In genomic region chr11:65545853-65546216, GRCh38 we compare ENCODE assay signal across 9 cellular contexts. TPM values are rescaled to one million over a fixed set of nuclear protein-coding genes. Genes with fewer than 3 reads are reported as not detected.
DNase-seq lines count a peak whose midpoint lies in the region; ATAC-seq, FAIRE-seq and TF ChIP-seq lines count a peak whose summit lies in the region.
"Had no signal": no experiment of that assay in that cellular context is flagged by ENCODE, and none has a peak within 500 bp of the region (broad histone marks: within the 10 kb centered on the region; RNA-seq: fewer than 3 reads in every experiment).

No MANE protein-coding gene starts in this region.

- no peaks in the 10 kb centered on the region for H3K27me3 ChIP-seq in mammary epithelial cell (ENCODE audit: insufficient read depth, low read length)
- H3K27me3 ChIP-seq in astrocyte (ENCODE audit: insufficient read depth, low read length) = no peaks in the 10 kb centered on the region
- H3K27me3 ChIP-seq in lower lobe of right lung (ENCODE audit: low read depth) = no peaks in the 10 kb centered on the region

- H2AFZ ChIP-seq in mammary epithelial cell (ENCODE audit: low read depth, low read length) = no peak overlapping the region
- H2AFZ ChIP-seq in astrocyte (ENCODE audit: low read depth, low read length) = no peak overlapping the region

- peaks cover 2% of the 10 kb centered on the region for H3K36me3 ChIP-seq in mammary epithelial cell (ENCODE audit: insufficient read depth, low read length)
- H3K36me3 ChIP-seq in astrocyte (ENCODE audit: insufficient read depth, low read length) = peaks cover 16% of the 10 kb centered on the region
- H3K36me3 ChIP-seq in lower lobe of right lung = peaks cover 28% of the 10 kb centered on the region

- intact Hi-C loops in MCF 10A (cut with micrococcal nuclease) = no loop called here
- intact Hi-C loops in mammary epithelial cell (cut with micrococcal nuclease) = no loop called here
- intact Hi-C loops in lower lobe of right lung (cut with DNase I) = no loop called here

- H3K4me2 ChIP-seq in mammary epithelial cell (ENCODE audit: insufficient read depth, low read depth, low read length) (no peak overlapping the region), astrocyte (ENCODE audit: low read length) (no peak overlapping the region)

- no peaks in the 10 kb centered on the region for H4K20me1 ChIP-seq in mammary epithelial cell (ENCODE audit: insufficient read depth, low read length)
- peaks cover 75% of the 10 kb centered on the region for H4K20me1 ChIP-seq in astrocyte (ENCODE audit: insufficient read depth, low read length)

- H3K4me1 ChIP-seq in mammary epithelial cell (ENCODE audit: insufficient read depth, low read length) = peaks cover 17% of the 10 kb centered on the region
- H3K4me1 ChIP-seq in astrocyte (ENCODE audit: insufficient read depth, low read length) = peaks cover 7% of the 10 kb centered on the region
- H3K4me1 ChIP-seq in lower lobe of right lung = peaks cover 33% of the 10 kb centered on the region

- H3K4me3 ChIP-seq in mammary epithelial cell (replicated peaks in 1 of 3; ENCODE audit: insufficient read depth in 1 of 3, low read depth in 2 of 3, low read length in 3 of 3) (no peak overlapping the region), astrocyte (ENCODE audit: insufficient read depth, low read depth, low read length) (no peak overlapping the region), lower lobe of right lung (peak overlapping the region; percentile 57)
- H3K4me3 ChIP-seq: SK-N-MC had no signal

- no peaks in the 10 kb centered on the region for H3K79me2 ChIP-seq in mammary epithelial cell (ENCODE audit: insufficient read depth, low read length)
- peaks cover 6% of the 10 kb centered on the region for H3K79me2 ChIP-seq in astrocyte (ENCODE audit: insufficient read depth, low read length)

- no peaks in the 10 kb centered on the region for H3K27me3 Mint-ChIP-seq in MCF 10A (ENCODE audit: insufficient read depth, unreplicated experiment)
- peaks cover 39% of the 10 kb centered on the region for H3K27me3 Mint-ChIP-seq in astrocyte (ENCODE audit: low read depth, unreplicated experiment)

- peak overlapping the region; percentile 42 for H3K4me3 Mint-ChIP-seq in MCF 10A (ENCODE audit: unreplicated experiment)
- peak overlapping the region; percentile 36 for H3K4me3 Mint-ChIP-seq in astrocyte (ENCODE audit: unreplicated experiment)

- FAIRE-seq in astrocyte (lab: Jason Lieb, UNC) (no peak), GM12892 (lab: Jason Lieb, UNC) (no peak)

- CTCF ChIA-PET in MCF 10A (lab: Yijun Ruan, JAX) = interaction anchor here (0.6 to 1.7 kb wide), 2 partner anchors 26 to 46 kb away, joined by 4 read pairs; no protein-coding TSS in a partner anchor
- CTCF ChIA-PET in mammary epithelial cell (lab: Charles Lee; ENCODE audit: low non-redundant PET) = no interaction called here

- BruUV-seq in MCF 10A (replicated peaks; lab: Mats Ljungman, UMichigan) (no TSS peak), mammary epithelial cell (replicated peaks; lab: Mats Ljungman, UMichigan) (no TSS peak)

- H3K27ac ChIP-seq in mammary epithelial cell (ENCODE audit: insufficient read depth, low read depth, low read length) = no peak overlapping the region
- no peak overlapping the region for H3K27ac ChIP-seq in astrocyte (ENCODE audit: low read depth, low read length)
- peak overlapping the region; percentile 73 for H3K27ac ChIP-seq in lower lobe of right lung
- H3K27ac ChIP-seq: SK-N-MC had no signal

- peaks cover 10% of the 10 kb centered on the region for H3K4me1 Mint-ChIP-seq in MCF 10A (ENCODE audit: insufficient read depth, unreplicated experiment)
- peaks cover 2% of the 10 kb centered on the region for H3K4me1 Mint-ChIP-seq in astrocyte (ENCODE audit: low read depth, unreplicated experiment)

- 93% methylated on average over 4 of the region's 4 CpGs for WGBS in mammary epithelial cell (ENCODE audit: low coverage, missing lambda C conversion rate)

- H3K9ac ChIP-seq in mammary epithelial cell (ENCODE audit: insufficient read depth, low read length) (no peak overlapping the region), astrocyte (ENCODE audit: low read length) (no peak overlapping the region)

- no peak for ATAC-seq in lower lobe of right lung
- ATAC-seq in GM19463 (IDR thresholded peaks at IDR 0.05; ENCODE audit: unreplicated experiment) = no peak
- ATAC-seq in HG02623 (IDR thresholded peaks at IDR 0.05; ENCODE audit: unreplicated experiment) = no peak

- POLR2A ChIA-PET in MCF 10A (lab: Yijun Ruan, JAX) = interaction anchor here (0.6 to 1.6 kb wide), 3 partner anchors 24 to 46 kb away, joined by 3 to 6 read pairs (median 3); partner anchors contain the start of gene ZNRD2

- TF ChIP-seq POLR2A in GM12892 (IDR thresholded peaks at IDR 0.05; ENCODE audit: low read depth, low read length) = no peak

- H3K27ac Mint-ChIP-seq in MCF 10A (ENCODE audit: low read depth, unreplicated experiment) (no peak overlapping the region), astrocyte (ENCODE audit: unreplicated experiment) (no peak overlapping the region)

- dilution Hi-C loops in mammary epithelial cell (cut with HindIII; ENCODE audit: low sequenced_read_pairs) = no loop called here

- H3K9me3 Mint-ChIP-seq in MCF 10A (ENCODE audit: unreplicated experiment) (no peaks in the 10 kb centered on the region), astrocyte (ENCODE audit: unreplicated experiment) (peaks cover 7% of the 10 kb centered on the region)

- H3K9me3 ChIP-seq in mammary epithelial cell (replicated peaks; ENCODE audit: insufficient read depth, low read length) (no peaks in the 10 kb centered on the region), astrocyte (ENCODE audit: insufficient read depth, low read depth, low read length) (no peaks in the 10 kb centered on the region), lower lobe of right lung (no peaks in the 10 kb centered on the region)

- no peaks in the 10 kb centered on the region for H3K36me3 Mint-ChIP-seq in MCF 10A (ENCODE audit: insufficient read depth, unreplicated experiment)
- peaks cover 26% of the 10 kb centered on the region for H3K36me3 Mint-ChIP-seq in astrocyte (ENCODE audit: low read depth, unreplicated experiment)

- in situ Hi-C loops in mammary epithelial cell (cut with MboI; ENCODE audit: low sequenced_read_pairs in 2 of 2) = no loop called here

- no peak for TF ChIP-seq CTCF in MCF 10A (IDR thresholded peaks at IDR 0.05; ENCODE audit: unreplicated experiment)
- TF ChIP-seq CTCF in mammary epithelial cell (conservative IDR thresholded peaks at IDR 0.05 in 1 of 2, IDR thresholded peaks at IDR 0.05 in 1 of 2; ENCODE audit: extremely low read depth in 1 of 2, insufficient read depth in 1 of 2, low read depth in 1 of 2, low read length in 2 of 2) = no peak
- no peak for TF ChIP-seq CTCF in astrocyte (IDR thresholded peaks at IDR 0.05; ENCODE audit: insufficient read depth, low read depth, low read length)
- TF ChIP-seq CTCF in lower lobe of right lung (IDR thresholded peaks at IDR 0.05) = no peak

- no peak for DNase-seq in MCF 10A (ENCODE audit: unreplicated experiment)
- DNase-seq in mammary epithelial cell = no peak
- no peak for DNase-seq in astrocyte (ENCODE audit: low read depth)
- DNase-seq in lower lobe of right lung = no peak
- no peak for DNase-seq in activated CD4-positive, CD25-positive, alpha-beta regulatory T cell treated with anti-CD3 and anti-CD28 coated beads, Interleukin-2, amount 50 U/mL, for 72 hours
- DNase-seq in GM12892 (ENCODE audit: insufficient read length) = no peak

RNA-seq across cellular contexts. Expression of gene LTBP3, which starts 12.3 kb away (rescaled TPM):
- total RNA-seq in MCF 10A (2022) (10.6 and 11.0 TPM in 2 replicates), mammary epithelial cell (10 to 100 TPM; 21.0 to 42.5 TPM), astrocyte (33.2 and 36.5 TPM in 2 replicates), lower lobe of right lung (98.7 TPM)
- polyA plus RNA-seq in mammary epithelial cell = 46.5 TPM
- 38.3 TPM for polyA minus RNA-seq in mammary epithelial cell
- 3.7 TPM for polyA plus RNA-seq in GM12892 (2012; ENCODE audit: missing spikeins)

RNA-seq across cellular contexts. Expression of gene SCYL1, which starts 21.0 kb away (rescaled TPM):
- total RNA-seq in MCF 10A (2022) = 70.9 and 75.5 TPM in 2 replicates
- 10 to 100 TPM; 66.0 to 75.0 TPM for total RNA-seq in mammary epithelial cell
- 64.8 TPM for polyA plus RNA-seq in mammary epithelial cell
- 45.1 TPM for polyA minus RNA-seq in mammary epithelial cell
- total RNA-seq in astrocyte = 106 and 128 TPM in 2 replicates
- 61.2 TPM for total RNA-seq in lower lobe of right lung
- polyA plus RNA-seq in GM12892 (2012; ENCODE audit: missing spikeins) = 24.6 TPM

RNA-seq across cellular contexts. Expression of gene ZNRD2, which starts 24.4 kb away (rescaled TPM):
- total RNA-seq in MCF 10A (2022) (65.4 and 68.5 TPM in 2 replicates), mammary epithelial cell (10 to 100 TPM; 35.2 to 52.8 TPM), astrocyte (40.4 and 45.1 TPM in 2 replicates), lower lobe of right lung (25.1 TPM)
- 60.2 TPM for polyA plus RNA-seq in mammary epithelial cell
- 6.7 TPM for polyA minus RNA-seq in mammary epithelial cell
- polyA plus RNA-seq in GM12892 (2012; ENCODE audit: missing spikeins) = 27.5 TPM

RNA-seq across cellular contexts. Expression of gene FAM89B, which starts 26.5 kb away (rescaled TPM):
- total RNA-seq in MCF 10A (2022) (16.7 and 21.6 TPM in 2 replicates), mammary epithelial cell (10 to 100 TPM; 21.2 to 35.1 TPM), astrocyte (45.2 and 47.5 TPM in 2 replicates), lower lobe of right lung (48.6 TPM)
- 26.0 TPM for polyA plus RNA-seq in mammary epithelial cell
- polyA minus RNA-seq in mammary epithelial cell = 27.4 TPM
- polyA plus RNA-seq in GM12892 (2012; ENCODE audit: missing spikeins) = 11.8 TPM

RNA-seq across cellular contexts. Expression of gene EHBP1L1, which starts 30.0 kb away (rescaled TPM):
- total RNA-seq in MCF 10A (2022) (31.3 and 40.6 TPM in 2 replicates), mammary epithelial cell (10 to 100 TPM; 17.5 to 47.5 TPM), astrocyte (9.4 and 10.1 TPM in 2 replicates), lower lobe of right lung (110 TPM)
- 17.7 TPM for polyA plus RNA-seq in mammary epithelial cell
- 14.2 TPM for polyA minus RNA-seq in mammary epithelial cell
- polyA plus RNA-seq in GM12892 (2012; ENCODE audit: missing spikeins) = 36.8 TPM
